17 cellular contexts compared by ENCODE assay signal in genomic region chr7:94584113-94584512, GRCh38.
DNase-seq lines count a peak whose midpoint lies in the region; ATAC-seq, FAIRE-seq and TF ChIP-seq lines count a peak whose summit lies in the region.
"Had no signal": no experiment of that assay in that cellular context is flagged by ENCODE, and none has a peak within 500 bp of the region (broad histone marks: within the 10 kb centered on the region; RNA-seq: fewer than 3 reads in every experiment).

No MANE protein-coding gene starts in this region.

- H3K9me3 Mint-ChIP-seq in CD4-positive, alpha-beta memory T cell: peaks cover 0 to 5% (median 0%) of the 10 kb centered on the region in 8 donors

- H3K27ac Mint-ChIP-seq in CD4-positive, alpha-beta memory T cell: no peak overlapping the region
- H3K27ac Mint-ChIP-seq: activated CD8-positive, alpha-beta T cell treated with anti-CD3 and anti-CD28 coated beads for 36 hours; naive B cell had no signal

- no peaks in the 10 kb centered on the region for H3K27me3 Mint-ChIP-seq in CD4-positive, alpha-beta memory T cell
- H3K27me3 Mint-ChIP-seq: activated CD8-positive, alpha-beta T cell treated with anti-CD3 and anti-CD28 coated beads for 36 hours; central memory CD8-positive, alpha-beta T cell; naive B cell had no signal

- no peak for DNase-seq in H54 (ENCODE audit: insufficient read length, low spot score)
- peak; percentile 63 for DNase-seq in NCI-H2196 treated with DMSO at 0.1 percent for 48 hours (lab: John Stamatoyannopoulos, UW; ENCODE audit: unreplicated experiment)
- peak; percentile 24 for DNase-seq in fibroblast of gingiva (ENCODE audit: low read depth)
- no peak for DNase-seq in psoas muscle
- DNase-seq in CD4-positive, alpha-beta memory T cell: no peak
- DNase-seq in Ammon's horn (ENCODE audit: low spot score): no peak
- no peak for DNase-seq in SKM-1 treated with dmso at 0.1 percent for 144 hours (lab: John Stamatoyannopoulos, UW; ENCODE audit: unreplicated experiment)
- DNase-seq: activated CD8-positive, alpha-beta T cell treated with anti-CD3 and anti-CD28 coated beads for 36 hours; activated gamma-delta T cell; Kasumi-1; naive B cell; NCI-H226; RPMI8226; T-helper 9 cell had no signal

- H3K4me1 Mint-ChIP-seq in CD4-positive, alpha-beta memory T cell: no peaks in the 10 kb centered on the region
- H3K4me1 Mint-ChIP-seq: central memory CD8-positive, alpha-beta T cell had no signal

- no peak overlapping the region for H3K4me3 ChIP-seq in psoas muscle
- no peak overlapping the region for H3K4me3 ChIP-seq in CD4-positive, alpha-beta memory T cell (ENCODE audit: low read length in 2 of 2)

- intact Hi-C loops in psoas muscle (cut with DNase I): loop anchor here in 1 of 2 donors (5.0 kb wide), 1 partner anchor 38 kb away; no protein-coding TSS in a partner anchor
- intact Hi-C loops in CD4-positive, alpha-beta memory T cell (cut with micrococcal nuclease): no loop called here

- CTCF ChIA-PET in CD4-positive, alpha-beta memory T cell (lab: Charles Lee; ENCODE audit: partially characterized antibody): no interaction called here

- peak overlapping the region; percentile 55 for H3K27ac ChIP-seq in psoas muscle
- no peak overlapping the region for H3K27ac ChIP-seq in CD4-positive, alpha-beta memory T cell (ENCODE audit: low read depth, low read length)

- H3K36me3 Mint-ChIP-seq in CD4-positive, alpha-beta memory T cell: peaks cover 33 to 46% of the 10 kb centered on the region in 2 donors

- H3K9me3 ChIP-seq in psoas muscle: no peaks in the 10 kb centered on the region
- no peaks in the 10 kb centered on the region for H3K9me3 ChIP-seq in CD4-positive, alpha-beta memory T cell (ENCODE audit: control insufficient read depth in 1 of 2, low read length in 2 of 2)

- POLR2A ChIA-PET in CD4-positive, alpha-beta memory T cell (lab: Charles Lee; ENCODE audit: partially characterized antibody): no interaction called here

- no peaks in the 10 kb centered on the region for H3K27me3 ChIP-seq in psoas muscle (ENCODE audit: insufficient read depth in 3 of 3, low read length in 2 of 3)
- no peaks in the 10 kb centered on the region for H3K27me3 ChIP-seq in CD4-positive, alpha-beta memory T cell (ENCODE audit: insufficient read depth, low read length)

- TF ChIP-seq POLR2A in H54 (IDR thresholded peaks at IDR 0.05; ENCODE audit: low read depth, low read length): no peak

- peak; percentile 69 for FAIRE-seq in H54 (lab: Jason Lieb, UNC)

- WGBS in psoas muscle, 3 donors: 34 to 54% (median 35%) methylated on average over 1 of the region's 1 CpG

- peak in 3 of 4 donors; percentile 80 to 86 (median 84) for ATAC-seq in psoas muscle
- ATAC-seq: activated CD8-positive, alpha-beta T cell treated with anti-CD3 and anti-CD28 coated beads for 36 hours; esophagus mucosa; sciatic nerve had no signal

- H3K4me3 Mint-ChIP-seq in CD4-positive, alpha-beta memory T cell: no peak overlapping the region
- H3K4me3 Mint-ChIP-seq: activated CD8-positive, alpha-beta T cell treated with anti-CD3 and anti-CD28 coated beads for 36 hours; central memory CD8-positive, alpha-beta T cell; naive B cell had no signal

- peaks cover 21% of the 10 kb centered on the region for H3K4me1 ChIP-seq in psoas muscle
- H3K4me1 ChIP-seq in CD4-positive, alpha-beta memory T cell (ENCODE audit: insufficient read depth, low read length): no peaks in the 10 kb centered on the region

- no peak for TF ChIP-seq CTCF in psoas muscle (IDR thresholded peaks at IDR 0.05)

- no peaks in the 10 kb centered on the region for H3K36me3 ChIP-seq in psoas muscle (ENCODE audit: insufficient read depth in 1 of 2, low read depth in 1 of 2)
- no peaks in the 10 kb centered on the region for H3K36me3 ChIP-seq in CD4-positive, alpha-beta memory T cell (ENCODE audit: insufficient read depth, low read length)

Comparison
In these comparisons a context has a peak if more than half of its experiments do, and no peak if none do; other contexts are left out.
1. DNase-seq: peak in NCI-H2196 treated with DMSO at 0.1 percent for 48 hours (single experiment) and fibroblast of gingiva (single experiment); none in H54 (single experiment), psoas muscle (0 of 2), CD4-positive, alpha-beta memory T cell (0 of 5), Ammon's horn (single experiment) and SKM-1 treated with dmso at 0.1 percent for 144 hours (single experiment).